1 cellular context compared by ENCODE assay signal in genomic region chr10:110840225-110840922, GRCh38.
TF ChIP-seq lines count a peak whose summit lies in the region.

No MANE protein-coding gene starts in this region.

TF ChIP-seq in HepG2, 621 proteins besides CTCF, POLR2A, EP300 and RAD21 (continued from another document and continues in another):
- TF ChIP-seq LRRFIP1 (CRISPR knock-in tag; conservative IDR thresholded peaks at IDR 0.05) (no peak), XBP1 (CRISPR knock-in tag; IDR thresholded peaks at IDR 0.05) (no peak), SRSF4 (IDR thresholded peaks at IDR 0.05; ENCODE audit: low read depth, low read length, poor library complexity, severe bottlenecking) (no peak), TOPORS (CRISPR knock-in tag; IDR thresholded peaks at IDR 0.05) (peak; percentile 63; the same call in 1 of the 2 replicates), KDM1A (CRISPR knock-in tag; IDR thresholded peaks at IDR 0.05) (no peak), FOXO1 (CRISPR knock-in tag; IDR thresholded peaks at IDR 0.05) (peak; percentile 67; the same call in 1 of the 2 replicates), ZNF136 (CRISPR knock-in tag; IDR thresholded peaks at IDR 0.05; ENCODE audit: low read depth) (no peak), ZNF558 (CRISPR knock-in tag; IDR thresholded peaks at IDR 0.05; ENCODE audit: borderline replicate concordance) (no peak), ZBED4 (CRISPR knock-in tag; IDR thresholded peaks at IDR 0.05; ENCODE audit: borderline replicate concordance) (peak; percentile 99), ZNF512B (CRISPR knock-in tag; IDR thresholded peaks at IDR 0.05; ENCODE audit: borderline replicate concordance) (no peak), MTA3 (CRISPR knock-in tag; IDR thresholded peaks at IDR 0.05) (no peak), SCMH1 (CRISPR knock-in tag; IDR thresholded peaks at IDR 0.05; ENCODE audit: borderline replicate concordance) (no peak), ISX (CRISPR knock-in tag; conservative IDR thresholded peaks at IDR 0.05) (no peak), PAF1 (CRISPR knock-in tag; IDR thresholded peaks at IDR 0.05) (no peak), ZNF691 (CRISPR knock-in tag; IDR thresholded peaks at IDR 0.05; ENCODE audit: borderline replicate concordance, low read depth) (peak; percentile 86), MIER3 (CRISPR knock-in tag; IDR thresholded peaks at IDR 0.05; ENCODE audit: borderline replicate concordance) (no peak; the same call in 1 of the 2 replicates), ZFYVE20 (CRISPR knock-in tag; IDR thresholded peaks at IDR 0.05; ENCODE audit: borderline replicate concordance, low read depth) (no peak), ZNF670 (CRISPR knock-in tag; IDR thresholded peaks at IDR 0.05; ENCODE audit: borderline replicate concordance) (0 out of 2 replicates have a peak, but pooled peaks have one; percentile 27), TOE1 (CRISPR knock-in tag; IDR thresholded peaks at IDR 0.05) (no peak), GTF3A (CRISPR knock-in tag; conservative IDR thresholded peaks at IDR 0.05) (no peak), ZNF775 (CRISPR knock-in tag; IDR thresholded peaks at IDR 0.05; ENCODE audit: borderline replicate concordance) (no peak), HNRNPH1 (optimal IDR thresholded peaks at IDR 0.05; ENCODE audit: low read depth, low read length) (no peak), THAP11 (CRISPR knock-in tag; IDR thresholded peaks at IDR 0.05) (0 out of 2 replicates have a peak, but pooled peaks have one; percentile 36), BRCA1 (CRISPR knock-in tag; IDR thresholded peaks at IDR 0.05) (no peak; the same call in 1 of the 2 replicates), ZBTB43 (CRISPR knock-in tag; conservative IDR thresholded peaks at IDR 0.05) (0 out of 2 replicates have a peak, but pooled peaks have one; percentile 49), ARNTL (CRISPR knock-in tag; IDR thresholded peaks at IDR 0.05) (no peak), DPF2 (CRISPR knock-in tag; IDR thresholded peaks at IDR 0.05; ENCODE audit: borderline replicate concordance, low read depth) (peak; percentile 77; the same call in 1 of the 2 replicates), NR1H2 (CRISPR knock-in tag; IDR thresholded peaks at IDR 0.05; ENCODE audit: borderline replicate concordance, low read depth) (no peak), FOXP1 (IDR thresholded peaks at IDR 0.05) (no peak), FOXP1 (CRISPR knock-in tag; IDR thresholded peaks at IDR 0.05) (peak; percentile 62), HMG20A (CRISPR knock-in tag; IDR thresholded peaks at IDR 0.05; ENCODE audit: borderline replicate concordance) (peak; percentile 75; the same call in 1 of the 2 replicates), ZNF569 (CRISPR knock-in tag; IDR thresholded peaks at IDR 0.05; ENCODE audit: borderline replicate concordance) (no peak), MAX (IDR thresholded peaks at IDR 0.05) (no peak), SKIL (CRISPR knock-in tag; IDR thresholded peaks at IDR 0.05; ENCODE audit: borderline replicate concordance) (peak; percentile 77), EZH2 (conservative IDR thresholded peaks at IDR 0.05; ENCODE audit: low read depth, low read length) (no peak), KLF6 (CRISPR knock-in tag; IDR thresholded peaks at IDR 0.05) (no peak), ZNF20 (CRISPR knock-in tag; IDR thresholded peaks at IDR 0.05) (no peak), SP2 (CRISPR knock-in tag; IDR thresholded peaks at IDR 0.05) (no peak), ISL2 (CRISPR knock-in tag; IDR thresholded peaks at IDR 0.05) (peak; percentile 66), RBFOX2 (IDR thresholded peaks at IDR 0.05; ENCODE audit: low read depth, low read length) (no peak), FOXA1 (IDR thresholded peaks at IDR 0.05) (no peak), FOXA1 (CRISPR knock-in tag; IDR thresholded peaks at IDR 0.05) (peak; percentile 93), PHF5A (CRISPR knock-in tag; IDR thresholded peaks at IDR 0.05; ENCODE audit: low read depth, unreplicated experiment) (no peak), NFAT5 (CRISPR knock-in tag; IDR thresholded peaks at IDR 0.05) (no peak), ZBTB8A (CRISPR knock-in tag; IDR thresholded peaks at IDR 0.05; ENCODE audit: borderline replicate concordance, low read depth) (no peak), ZNF234 (CRISPR knock-in tag; conservative IDR thresholded peaks at IDR 0.05) (no peak), RXRA (CRISPR knock-in tag; IDR thresholded peaks at IDR 0.05) (peak; percentile 36; the same call in 1 of the 2 replicates), ZNF737 (CRISPR knock-in tag; IDR thresholded peaks at IDR 0.05; ENCODE audit: borderline replicate concordance) (no peak), ZNF282 (IDR thresholded peaks at IDR 0.05; ENCODE audit: partially characterized antibody) (no peak), SRSF1 (optimal IDR thresholded peaks at IDR 0.05; ENCODE audit: low read depth, low read length) (no peak), ZNF138 (CRISPR knock-in tag; IDR thresholded peaks at IDR 0.05; ENCODE audit: low read depth) (no peak)
